Comparison of ENCODE assay signal across 1 cellular context in the genomic region with DNA sequence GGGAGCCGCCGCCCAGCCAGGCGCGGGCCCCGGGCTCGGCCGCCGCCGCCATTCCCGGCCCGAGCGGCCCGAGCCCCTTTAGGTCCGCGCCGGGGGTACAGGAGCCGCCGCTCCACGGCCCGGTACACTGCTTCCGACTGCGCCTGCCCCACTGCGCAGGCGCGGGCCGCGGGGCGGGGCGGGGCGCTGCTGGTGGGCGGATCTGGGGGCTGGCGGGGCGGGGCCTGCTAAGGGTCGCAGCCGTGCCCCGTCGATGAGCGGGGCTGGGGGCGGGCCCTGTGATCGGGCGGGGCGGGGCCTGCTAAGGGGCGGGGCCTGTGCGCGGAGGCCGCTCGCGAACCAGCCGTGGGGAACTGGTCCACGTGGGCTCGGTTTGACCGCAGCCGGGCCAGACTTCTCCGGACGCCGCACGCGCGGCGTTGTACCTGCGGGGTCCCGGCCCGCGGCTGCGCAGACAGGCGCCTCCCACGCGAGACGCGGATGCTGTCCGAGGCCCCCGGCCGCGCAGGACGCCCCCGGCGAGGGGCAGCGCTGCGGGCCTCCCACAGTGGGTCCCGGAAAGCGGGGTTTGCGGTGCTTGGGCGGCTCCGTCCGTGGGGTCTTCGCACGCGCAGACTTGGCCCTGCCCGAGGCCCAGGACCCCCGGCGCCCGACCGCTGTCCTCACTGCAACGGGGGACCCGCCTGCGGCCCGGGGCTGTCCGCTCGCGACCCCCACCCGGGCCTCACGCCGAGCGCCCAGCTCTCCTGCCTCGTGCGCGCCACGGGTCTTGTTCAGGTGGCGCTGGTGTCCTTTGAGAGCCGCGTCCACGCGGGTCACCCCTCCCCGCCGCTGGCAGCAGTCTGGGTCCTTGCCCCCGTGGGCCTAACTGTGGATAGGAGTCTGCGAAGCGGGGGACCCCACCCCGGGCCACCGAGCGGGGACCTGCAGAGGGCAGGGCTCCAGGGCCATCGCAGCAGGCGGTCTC.
A peak's percentile ranks its signal among the peaks of the same experiment; 100 is the strongest.
TF ChIP-seq lines count a peak whose summit lies in the region.

A gene with protein sequence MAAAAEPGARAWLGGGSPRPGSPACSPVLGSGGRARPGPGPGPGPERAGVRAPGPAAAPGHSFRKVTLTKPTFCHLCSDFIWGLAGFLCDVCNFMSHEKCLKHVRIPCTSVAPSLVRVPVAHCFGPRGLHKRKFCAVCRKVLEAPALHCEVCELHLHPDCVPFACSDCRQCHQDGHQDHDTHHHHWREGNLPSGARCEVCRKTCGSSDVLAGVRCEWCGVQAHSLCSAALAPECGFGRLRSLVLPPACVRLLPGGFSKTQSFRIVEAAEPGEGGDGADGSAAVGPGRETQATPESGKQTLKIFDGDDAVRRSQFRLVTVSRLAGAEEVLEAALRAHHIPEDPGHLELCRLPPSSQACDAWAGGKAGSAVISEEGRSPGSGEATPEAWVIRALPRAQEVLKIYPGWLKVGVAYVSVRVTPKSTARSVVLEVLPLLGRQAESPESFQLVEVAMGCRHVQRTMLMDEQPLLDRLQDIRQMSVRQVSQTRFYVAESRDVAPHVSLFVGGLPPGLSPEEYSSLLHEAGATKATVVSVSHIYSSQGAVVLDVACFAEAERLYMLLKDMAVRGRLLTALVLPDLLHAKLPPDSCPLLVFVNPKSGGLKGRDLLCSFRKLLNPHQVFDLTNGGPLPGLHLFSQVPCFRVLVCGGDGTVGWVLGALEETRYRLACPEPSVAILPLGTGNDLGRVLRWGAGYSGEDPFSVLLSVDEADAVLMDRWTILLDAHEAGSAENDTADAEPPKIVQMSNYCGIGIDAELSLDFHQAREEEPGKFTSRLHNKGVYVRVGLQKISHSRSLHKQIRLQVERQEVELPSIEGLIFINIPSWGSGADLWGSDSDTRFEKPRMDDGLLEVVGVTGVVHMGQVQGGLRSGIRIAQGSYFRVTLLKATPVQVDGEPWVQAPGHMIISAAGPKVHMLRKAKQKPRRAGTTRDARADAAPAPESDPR (minus strand): TSS at position 139 of the 967 bp plus-strand sequence. CDS start 87 bp downstream, at position 52.

TF ChIP-seq in IMR-90, 13 proteins besides CTCF, POLR2A, EP300 and RAD21:
- TF ChIP-seq, protein P1, sequence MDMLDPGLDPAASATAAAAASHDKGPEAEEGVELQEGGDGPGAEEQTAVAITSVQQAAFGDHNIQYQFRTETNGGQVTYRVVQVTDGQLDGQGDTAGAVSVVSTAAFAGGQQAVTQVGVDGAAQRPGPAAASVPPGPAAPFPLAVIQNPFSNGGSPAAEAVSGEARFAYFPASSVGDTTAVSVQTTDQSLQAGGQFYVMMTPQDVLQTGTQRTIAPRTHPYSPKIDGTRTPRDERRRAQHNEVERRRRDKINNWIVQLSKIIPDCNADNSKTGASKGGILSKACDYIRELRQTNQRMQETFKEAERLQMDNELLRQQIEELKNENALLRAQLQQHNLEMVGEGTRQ (IDR thresholded peaks at IDR 0.05; ENCODE audit: low read depth, low read length), result peak; percentile 71
- TF ChIP-seq RFX5 (IDR thresholded peaks at IDR 0.05; ENCODE audit: low read depth, low read length) (no peak), MXI1 (IDR thresholded peaks at IDR 0.05; ENCODE audit: borderline replicate concordance, low read depth, low read length) (no peak)
